12 cellular contexts compared by ENCODE assay signal in genomic region chr5:35867998-35868397, GRCh38. TPM values are rescaled to one million over a fixed set of nuclear protein-coding genes. Genes with fewer than 3 reads are reported as not detected.
"Had no signal": no experiment of that assay in that cellular context is flagged by ENCODE, and none has a peak within 500 bp of the region (broad histone marks: within the 10 kb centered on the region; RNA-seq: fewer than 3 reads in every experiment).

No MANE protein-coding gene starts in this region.

- H3K4me1 Mint-ChIP-seq: stimulated activated memory B cell treated with anti-CD40 and anti-IgM and Interleukin-4, amounts not matched to agents 10 μg/mL and 1 μg/mL and 100 μg/mL, for 72 hours had no signal

- H3K4me3 Mint-ChIP-seq: stimulated activated memory B cell treated with anti-CD40 and anti-IgM and Interleukin-4, amounts not matched to agents 10 μg/mL and 1 μg/mL and 100 μg/mL, for 72 hours had no signal

- H3K9me3 ChIP-seq: body of pancreas, psoas muscle, right lobe of liver, upper lobe of left lung had no signal

- H3K4me1 ChIP-seq: body of pancreas, psoas muscle, right lobe of liver, upper lobe of left lung had no signal

- H3K27me3 ChIP-seq: body of pancreas, hepatocyte, right lobe of liver, upper lobe of left lung had no signal

- ATAC-seq: body of pancreas; psoas muscle; right lobe of liver; stimulated activated memory B cell treated with anti-CD40 and anti-IgM and Interleukin-4, amounts not matched to agents 10 μg/mL and 1 μg/mL and 100 μg/mL, for 72 hours had no signal

- H3K36me3 Mint-ChIP-seq: stimulated activated memory B cell treated with anti-CD40 and anti-IgM and Interleukin-4, amounts not matched to agents 10 μg/mL and 1 μg/mL and 100 μg/mL, for 72 hours had no signal

- H3K27me3 Mint-ChIP-seq: stimulated activated memory B cell treated with anti-CD40 and anti-IgM and Interleukin-4, amounts not matched to agents 10 μg/mL and 1 μg/mL and 100 μg/mL, for 72 hours had no signal

- H3K27ac ChIP-seq: body of pancreas, hepatocyte, psoas muscle, right lobe of liver, upper lobe of left lung had no signal

- DNase-seq: activated CD4-positive, alpha-beta T cell treated with anti-CD3 and anti-CD28 coated beads, Interleukin-2, amount 50 U/mL, for 48 hours; activated effector memory CD4-positive, alpha-beta T cell treated with anti-CD3 and anti-CD28 coated beads, Interleukin-2, amount 50 U/mL, for 16 hours; amniotic stem cell; body of pancreas; mesendoderm; psoas muscle; right lobe of liver; substantia nigra; upper lobe of left lung had no signal

- H3K27ac Mint-ChIP-seq: stimulated activated memory B cell treated with anti-CD40 and anti-IgM and Interleukin-4, amounts not matched to agents 10 μg/mL and 1 μg/mL and 100 μg/mL, for 72 hours had no signal

- H3K36me3 ChIP-seq: right lobe of liver had no signal

- H3K4me3 ChIP-seq: body of pancreas, hepatocyte, psoas muscle, right lobe of liver, upper lobe of left lung had no signal

RNA-seq across cellular contexts. Expression of gene IL7R, which starts 11.3 kb away (rescaled TPM):
- polyA plus RNA-seq: neural cell had no signal
